In the genomic region with DNA sequence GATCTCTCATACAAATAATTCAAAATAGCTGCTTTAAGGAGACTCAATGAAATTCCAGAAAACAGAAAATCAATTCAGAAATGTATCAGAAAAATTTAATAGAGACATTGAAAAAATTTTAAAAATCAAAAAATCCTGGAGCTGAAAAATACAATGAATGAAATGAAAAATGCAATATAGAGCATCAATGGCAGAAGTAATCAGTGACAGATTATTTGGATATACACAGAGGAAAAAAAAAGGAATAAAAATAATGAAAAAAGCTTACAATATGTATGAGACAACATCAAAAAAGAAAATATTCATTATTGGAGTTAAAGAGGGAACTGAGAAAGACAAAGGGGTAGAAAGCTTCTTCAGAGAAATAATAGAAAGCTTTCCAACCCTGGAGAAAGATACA, we compare ENCODE assay signal across 15 cellular contexts.
A peak's percentile ranks its signal among the peaks of the same experiment; 100 is the strongest.
DNase-seq lines count a peak whose midpoint lies in the region; ATAC-seq, FAIRE-seq and TF ChIP-seq lines count a peak whose summit lies in the region.
"Had no signal": no experiment of that assay in that cellular context is flagged by ENCODE, and none has a peak within 500 bp of the region (broad histone marks: within the 10 kb centered on the region; RNA-seq: fewer than 3 reads in every experiment).

No MANE protein-coding gene starts in this region.

- H3K27ac Mint-ChIP-seq in activated naive CD4-positive, alpha-beta T cell treated with anti-CD3 and anti-CD28 coated beads, Interleukin-2, amount 50 U/mL, for 24 hours, result no peak overlapping the region
- no peak overlapping the region for H3K27ac Mint-ChIP-seq in activated naive CD4-positive, alpha-beta T cell treated with anti-CD3 and anti-CD28 coated beads for 36 hours
- H3K27ac Mint-ChIP-seq in stimulated activated naive B cell treated with anti-CD40 and anti-IgM and Interleukin-4, amounts not matched to agents 10 μg/mL and 1 μg/mL and 100 μg/mL, for 72 hours, result peak overlapping the region; percentile 52
- H3K27ac Mint-ChIP-seq: CD14-positive monocyte; CD4-positive, alpha-beta memory T cell had no signal

- POLR2A ChIA-PET in A549 (lab: Yijun Ruan, JAX), result no interaction called here
- POLR2A ChIA-PET in HEK293 (lab: Yijun Ruan, JAX), result no interaction called here

- H3K27me3 Mint-ChIP-seq in activated naive CD4-positive, alpha-beta T cell treated with anti-CD3 and anti-CD28 coated beads, Interleukin-2, amount 50 U/mL, for 24 hours, result no peaks in the 10 kb centered on the region
- no peaks in the 10 kb centered on the region for H3K27me3 Mint-ChIP-seq in activated naive CD4-positive, alpha-beta T cell treated with anti-CD3 and anti-CD28 coated beads for 36 hours (ENCODE audit: low read depth)
- H3K27me3 Mint-ChIP-seq in stimulated activated naive B cell treated with anti-CD40 and anti-IgM and Interleukin-4, amounts not matched to agents 10 μg/mL and 1 μg/mL and 100 μg/mL, for 72 hours, result no peaks in the 10 kb centered on the region
- H3K27me3 Mint-ChIP-seq: CD4-positive, alpha-beta memory T cell had no signal

- TF ChIP-seq POLR2A in A549 (IDR thresholded peaks at IDR 0.05; ENCODE audit: low read length), result no peak

- peak overlapping the region; percentile 12 for H3K4me3 Mint-ChIP-seq in activated naive CD4-positive, alpha-beta T cell treated with anti-CD3 and anti-CD28 coated beads, Interleukin-2, amount 50 U/mL, for 24 hours
- no peak overlapping the region for H3K4me3 Mint-ChIP-seq in activated naive CD4-positive, alpha-beta T cell treated with anti-CD3 and anti-CD28 coated beads for 36 hours
- no peak overlapping the region for H3K4me3 Mint-ChIP-seq in stimulated activated naive B cell treated with anti-CD40 and anti-IgM and Interleukin-4, amounts not matched to agents 10 μg/mL and 1 μg/mL and 100 μg/mL, for 72 hours
- H3K4me3 Mint-ChIP-seq: CD14-positive monocyte; CD4-positive, alpha-beta memory T cell had no signal

- H3K36me3 ChIP-seq in HEK293 (ENCODE audit: control insufficient read depth in 2 of 2, insufficient read depth in 1 of 2, low read length in 2 of 2), result no peaks in the 10 kb centered on the region
- H3K36me3 ChIP-seq in SJCRH30, result peaks cover 16% of the 10 kb centered on the region

- H3K27ac ChIP-seq in A549, result no peak overlapping the region
- no peak overlapping the region for H3K27ac ChIP-seq in HEK293 (ENCODE audit: extremely low read depth, low read depth, low read length)
- no peak overlapping the region for H3K27ac ChIP-seq in SJCRH30
- H3K27ac ChIP-seq: BLaER1 had no signal

- no peak for TF ChIP-seq EP300 in A549 (IDR thresholded peaks at IDR 0.05)

- H3K9me3 ChIP-seq in A549, result peaks cover 53% of the 10 kb centered on the region
- H3K9me3 ChIP-seq in HEK293 (ENCODE audit: control insufficient read depth, insufficient read depth, low read depth, low read length), result no peaks in the 10 kb centered on the region
- H3K9me3 ChIP-seq in SJCRH30 (replicated peaks), result peaks cover 22% of the 10 kb centered on the region

- peaks cover 35% of the 10 kb centered on the region for H3K9me3 Mint-ChIP-seq in activated naive CD4-positive, alpha-beta T cell treated with anti-CD3 and anti-CD28 coated beads, Interleukin-2, amount 50 U/mL, for 24 hours
- peaks cover 45% of the 10 kb centered on the region for H3K9me3 Mint-ChIP-seq in activated naive CD4-positive, alpha-beta T cell treated with anti-CD3 and anti-CD28 coated beads for 36 hours
- peaks cover 41 to 45% of the 10 kb centered on the region in 2 donors for H3K9me3 Mint-ChIP-seq in stimulated activated naive B cell treated with anti-CD40 and anti-IgM and Interleukin-4, amounts not matched to agents 10 μg/mL and 1 μg/mL and 100 μg/mL, for 72 hours

- intact Hi-C loops in activated naive CD4-positive, alpha-beta T cell treated with anti-CD3 and anti-CD28 coated beads for 36 hours (cut with micrococcal nuclease), result no loop called here

- no peak overlapping the region for H3K4me2 ChIP-seq in A549
- H3K4me2 ChIP-seq: BLaER1 had no signal

- ATAC-seq in A549, result no peak
- ATAC-seq in stimulated activated naive B cell treated with anti-CD40 and anti-IgM and Interleukin-4, amounts not matched to agents 10 μg/mL and 1 μg/mL and 100 μg/mL, for 72 hours (replicated peaks), result no peak

- no peak for DNase-seq in activated naive CD4-positive, alpha-beta T cell treated with anti-CD3 and anti-CD28 coated beads for 36 hours
- DNase-seq in A549 (ENCODE audit: low read depth in 1 of 2, low spot score in 1 of 2), result no peak
- DNase-seq in stimulated activated naive B cell treated with anti-CD40 and anti-IgM and Interleukin-4, amounts not matched to agents 10 μg/mL and 1 μg/mL and 100 μg/mL, for 72 hours, result no peak
- no peak for DNase-seq in SJCRH30
- no peak for DNase-seq in activated CD8-positive, alpha-beta memory T cell treated with anti-CD3 and anti-CD28 coated beads, Interleukin-2, amount 50 U/mL, for 48 hours
- DNase-seq: CD4-positive, alpha-beta memory T cell; DMS153; DMS79; GF-D8; GOT3; H7 had no signal

- H3K4me1 ChIP-seq in A549 (peaks cover 30% of the 10 kb centered on the region), HEK293 (ENCODE audit: control insufficient read depth, insufficient read depth, low read length) (no peaks in the 10 kb centered on the region), SJCRH30 (no peaks in the 10 kb centered on the region)
- H3K4me1 ChIP-seq: BLaER1 had no signal

- no peaks in the 10 kb centered on the region for H3K4me1 Mint-ChIP-seq in activated naive CD4-positive, alpha-beta T cell treated with anti-CD3 and anti-CD28 coated beads, Interleukin-2, amount 50 U/mL, for 24 hours
- no peaks in the 10 kb centered on the region for H3K4me1 Mint-ChIP-seq in activated naive CD4-positive, alpha-beta T cell treated with anti-CD3 and anti-CD28 coated beads for 36 hours (ENCODE audit: low read depth)
- no peaks in the 10 kb centered on the region for H3K4me1 Mint-ChIP-seq in stimulated activated naive B cell treated with anti-CD40 and anti-IgM and Interleukin-4, amounts not matched to agents 10 μg/mL and 1 μg/mL and 100 μg/mL, for 72 hours
- H3K4me1 Mint-ChIP-seq: CD14-positive monocyte had no signal

- no peak for FAIRE-seq in A549 (lab: Jason Lieb, UNC)

- H3K27me3 ChIP-seq in SJCRH30, result no peaks in the 10 kb centered on the region
- H3K27me3 ChIP-seq: BLaER1 had no signal

- no peak for TF ChIP-seq RAD21 in A549 (conservative IDR thresholded peaks at IDR 0.05 in 1 of 2, IDR thresholded peaks at IDR 0.05 in 1 of 2)

- CTCF ChIA-PET in activated naive CD4-positive, alpha-beta T cell treated with anti-CD3 and anti-CD28 coated beads for 36 hours (lab: Charles Lee), result interaction anchor here (1.3 to 2.2 kb wide), 3 partner anchors 11 to 99 kb away, joined by 3 to 6 read pairs (median 5); no protein-coding TSS in a partner anchor
- CTCF ChIA-PET in A549 (lab: Yijun Ruan, JAX) (interaction anchor here (1.0 to 3.0 kb wide), 4 partner anchors 10 to 183 kb away, joined by 3 to 17 read pairs (median 10); no protein-coding TSS in a partner anchor), HEK293 (lab: Yijun Ruan, JAX) (interaction anchor here (1.2 kb wide), 1 partner anchor 18 kb away, joined by 3 read pairs; no protein-coding TSS in a partner anchor)

- TF ChIP-seq CTCF in A549 (IDR thresholded peaks at IDR 0.05) (no peak), HEK293 (tag by site-specific recombination; IDR thresholded peaks at IDR 0.05) (no peak)

- H3K4me3 ChIP-seq in A549, result no peak overlapping the region
- no peak overlapping the region for H3K4me3 ChIP-seq in HEK293 (ENCODE audit: low read depth, low read length)
- no peak overlapping the region for H3K4me3 ChIP-seq in SJCRH30
- H3K4me3 ChIP-seq: BLaER1 had no signal

- H3K36me3 Mint-ChIP-seq in activated naive CD4-positive, alpha-beta T cell treated with anti-CD3 and anti-CD28 coated beads, Interleukin-2, amount 50 U/mL, for 24 hours, result peaks cover 77% of the 10 kb centered on the region
- peaks cover 82% of the 10 kb centered on the region for H3K36me3 Mint-ChIP-seq in activated naive CD4-positive, alpha-beta T cell treated with anti-CD3 and anti-CD28 coated beads for 36 hours (ENCODE audit: low read depth)
- peaks cover 85 to 91% of the 10 kb centered on the region in 2 donors for H3K36me3 Mint-ChIP-seq in stimulated activated naive B cell treated with anti-CD40 and anti-IgM and Interleukin-4, amounts not matched to agents 10 μg/mL and 1 μg/mL and 100 μg/mL, for 72 hours

TF ChIP-seq in A549, 52 proteins besides CTCF, POLR2A, EP300 and RAD21:
- no peak for TF ChIP-seq FOSB (CRISPR knock-in tag; IDR thresholded peaks at IDR 0.05)
- peak; percentile 12; the same call in 1 of the 2 replicates for TF ChIP-seq FOXS1 (CRISPR knock-in tag; IDR thresholded peaks at IDR 0.05)
TF ChIP-seq in A549: peak in this region for 1.

TF ChIP-seq in HEK293, 187 proteins besides CTCF, POLR2A, EP300 and RAD21:
- no peak for TF ChIP-seq ZNF335 (tag by site-specific recombination; conservative IDR thresholded peaks at IDR 0.05)
- TF ChIP-seq SETDB1 (IDR thresholded peaks at IDR 0.05; ENCODE audit: insufficient read length, low read length), result peak; percentile 75
